Comparison of ENCODE assay signal across 18 cellular contexts in genomic region chr20:50996901-50997830, GRCh38. TPM values are rescaled to one million over a fixed set of nuclear protein-coding genes. Genes with fewer than 3 reads are reported as not detected.
DNase-seq lines count a peak whose midpoint lies in the region; ATAC-seq and TF ChIP-seq lines count a peak whose summit lies in the region.
"Had no signal": no experiment of that assay in that cellular context is flagged by ENCODE, and none has a peak within 500 bp of the region (broad histone marks: within the 10 kb centered on the region; RNA-seq: fewer than 3 reads in every experiment).

No MANE protein-coding gene starts in this region.

- H3K9me3 ChIP-seq in endodermal cell (ENCODE audit: control insufficient read depth, low read length) = peaks cover 5% of the 10 kb centered on the region
- H3K9me3 ChIP-seq in HAP-1 = no peaks in the 10 kb centered on the region; the same call in 1 of the 2 replicates
- no peaks in the 10 kb centered on the region for H3K9me3 ChIP-seq in ovary
- H3K9me3 ChIP-seq: body of pancreas had no signal

- H3K27me3 ChIP-seq in endodermal cell (ENCODE audit: control insufficient read depth, insufficient read depth, low read length, poor library complexity, severe bottlenecking) = no peaks in the 10 kb centered on the region
- H3K27me3 ChIP-seq in HAP-1 (ENCODE audit: low read depth) = peaks cover 12% of the 10 kb centered on the region
- H3K27me3 ChIP-seq in ovary = no peaks in the 10 kb centered on the region
- H3K27me3 ChIP-seq: body of pancreas had no signal

- peaks cover 6% of the 10 kb centered on the region for H3K9me3 Mint-ChIP-seq in endodermal cell

- in situ Hi-C loops in HAP-1 (cut with MboI; ENCODE audit: low sequenced_read_pairs) = loop anchor here (25.0 kb wide), 1 partner anchor 1090 kb away; no protein-coding TSS in a partner anchor

- no peak overlapping the region for H3K9ac ChIP-seq in endodermal cell (ENCODE audit: extremely low read depth, low read length, poor library complexity, severe bottlenecking)
- H3K9ac ChIP-seq: parathyroid adenoma had no signal

- DNase-seq in EH (ENCODE audit: low read depth) = peak; percentile 58
- peak; percentile 27 for DNase-seq in NCI-H446 treated with DMSO at 0.1 percent for 48 hours (lab: John Stamatoyannopoulos, UW)
- no peak for DNase-seq in endodermal cell
- DNase-seq in omental fat pad (ENCODE audit: low spot score) = no peak
- DNase-seq in hippocampal formation (lab: John Stamatoyannopoulos, UW) = no peak
- no peak for DNase-seq in HAP-1 (ENCODE audit: low spot score in 2 of 2)
- no peak for DNase-seq in ovary
- DNase-seq: activated CD4-positive, alpha-beta T cell treated with anti-CD3 and anti-CD28 coated beads for 4 hours; activated CD8-positive, alpha-beta memory T cell treated with anti-CD3 and anti-CD28 coated beads, Interleukin-2, amount 50 U/mL, for 48 hours; activated naive CD4-positive, alpha-beta T cell; body of pancreas; left ventricle myocardium superior; NCI-H1092 treated with DMSO at 0.1 percent for 48 hours; trophoblast cell had no signal

- peak overlapping the region; percentile 61 for H3K27ac Mint-ChIP-seq in endodermal cell
- H3K27ac Mint-ChIP-seq: stimulated activated memory B cell treated with anti-CD40 and anti-IgM and Interleukin-4, amounts not matched to agents 10 μg/mL and 1 μg/mL and 100 μg/mL, for 72 hours had no signal

- intact Hi-C loops in ovary (cut with DNase I) = no loop called here

- no peak overlapping the region for H3K4me3 Mint-ChIP-seq in endodermal cell
- H3K4me3 Mint-ChIP-seq: stimulated activated memory B cell treated with anti-CD40 and anti-IgM and Interleukin-4, amounts not matched to agents 10 μg/mL and 1 μg/mL and 100 μg/mL, for 72 hours had no signal

- H3K4me3 ChIP-seq in endodermal cell (ENCODE audit: low read length) = no peak overlapping the region
- no peak overlapping the region for H3K4me3 ChIP-seq in HAP-1
- H3K4me3 ChIP-seq in ovary = no peak overlapping the region
- H3K4me3 ChIP-seq: body of pancreas had no signal

- no peak for TF ChIP-seq CTCF in endodermal cell (conservative IDR thresholded peaks at IDR 0.05)
- TF ChIP-seq CTCF in omental fat pad (IDR thresholded peaks at IDR 0.05) = no peak
- TF ChIP-seq CTCF in ovary (IDR thresholded peaks at IDR 0.05) = no peak

- H3K27me3 Mint-ChIP-seq in endodermal cell (ENCODE audit: insufficient read depth) = no peaks in the 10 kb centered on the region

- no peak for TF ChIP-seq POLR2A in ovary (IDR thresholded peaks at IDR 0.05)

- TF ChIP-seq EP300 in ovary (IDR thresholded peaks at IDR 0.05) = no peak

- H3K4me1 ChIP-seq in endodermal cell (ENCODE audit: control insufficient read depth, insufficient read depth, low read length) = no peaks in the 10 kb centered on the region
- H3K4me1 ChIP-seq in HAP-1 = no peaks in the 10 kb centered on the region
- no peaks in the 10 kb centered on the region for H3K4me1 ChIP-seq in ovary (ENCODE audit: insufficient read depth)
- H3K4me1 ChIP-seq: body of pancreas, parathyroid adenoma had no signal

- ATAC-seq in omental fat pad (ENCODE audit: low FRiP score) (peak; percentile 67), GM21723 (IDR thresholded peaks at IDR 0.05; ENCODE audit: unreplicated experiment) (no peak)
- ATAC-seq: body of pancreas; esophagus mucosa; left ventricle myocardium superior; stimulated activated memory B cell treated with anti-CD40 and anti-IgM and Interleukin-4, amounts not matched to agents 10 μg/mL and 1 μg/mL and 100 μg/mL, for 72 hours had no signal

- peaks cover under 1% of the 10 kb centered on the region for H3K36me3 Mint-ChIP-seq in endodermal cell (ENCODE audit: low read depth)
- H3K36me3 Mint-ChIP-seq: stimulated activated memory B cell treated with anti-CD40 and anti-IgM and Interleukin-4, amounts not matched to agents 10 μg/mL and 1 μg/mL and 100 μg/mL, for 72 hours had no signal

- 72 to 86% methylated on average over 8 to 10 of the region's 10 CpGs for WGBS in endodermal cell (ENCODE audit: insufficient coverage in 1 of 2, insufficient read length in 1 of 2), 2 experiments
- 26 to 33% (median 30%) methylated on average over 10 of the region's 10 CpGs for WGBS in ovary, 3 donors

- H3K27ac ChIP-seq in endodermal cell (ENCODE audit: low read depth, low read length) (no peak overlapping the region), ovary (no peak overlapping the region)
- H3K27ac ChIP-seq: body of pancreas, parathyroid adenoma had no signal

- H3K4me1 Mint-ChIP-seq in endodermal cell = peaks cover 18% of the 10 kb centered on the region

- H3K36me3 ChIP-seq in endodermal cell (ENCODE audit: control insufficient read depth, insufficient read depth, low read length) (peaks cover 1% of the 10 kb centered on the region), HAP-1 (replicated peaks) (no peaks in the 10 kb centered on the region), ovary (no peaks in the 10 kb centered on the region)

RNA-seq across cellular contexts. Expression of gene KCNG1, which starts 25.7 kb away (rescaled TPM):
- total RNA-seq in endodermal cell (100 to 1,000 TPM; 106 to 126 TPM), omental fat pad (1 to 10 TPM in 2 of 4 donors, under 1 TPM in 1, not detected in 1; 0.19 to 1.4 (median 1.2) TPM), ovary (1 to 10 TPM in 5 of 7 donors, under 1 TPM in 2; 0.15 to 4.9 (median 1.5) TPM)
- polyA plus RNA-seq in endodermal cell (2013, experiment 1 of 2) = 35.5 TPM
- polyA plus RNA-seq in endodermal cell (2013, experiment 2 of 2) = 35.6 TPM
- polyA plus RNA-seq in ovary = under 1 TPM; 0.47 to 0.63 TPM

RNA-seq across cellular contexts. Expression of gene MOCS3, which starts 38.5 kb away (rescaled TPM):
- total RNA-seq in endodermal cell (1 to 10 TPM; 4.7 to 5.5 TPM), omental fat pad (1 to 10 TPM; 3.3 to 5.5 (median 3.6) TPM), ovary (1 to 10 TPM; 3.0 to 5.6 (median 5.0) TPM)
- polyA plus RNA-seq in endodermal cell (2013, experiment 1 of 2) = 4.9 TPM
- polyA plus RNA-seq in endodermal cell (2013, experiment 2 of 2) = 4.5 TPM
- polyA plus RNA-seq in ovary = 1 to 10 TPM; 3.3 to 3.8 TPM

RNA-seq across cellular contexts. Expression of gene DPM1, which starts 38.8 kb away (rescaled TPM):
- total RNA-seq in endodermal cell (10 to 100 TPM; 54.9 to 58.8 TPM), omental fat pad (10 to 100 TPM; 39.0 to 62.0 (median 49.6) TPM), ovary (10 to 100 TPM; 31.1 to 47.2 (median 37.8) TPM)
- 68.9 TPM for polyA plus RNA-seq in endodermal cell (2013, experiment 1 of 2)
- polyA plus RNA-seq in endodermal cell (2013, experiment 2 of 2) = 69.4 TPM
- polyA plus RNA-seq in ovary = 10 to 100 TPM; 41.5 to 53.8 TPM

Comparison
In these comparisons a context has a peak if more than half of its experiments do, and no peak if none do; other contexts are left out.
1. DNase-seq: peak in EH (single experiment) and NCI-H446 treated with DMSO at 0.1 percent for 48 hours (single experiment); none in endodermal cell (single experiment), omental fat pad (single experiment), hippocampal formation (0 of 2), HAP-1 (0 of 2) and ovary (0 of 5).
2. RNA of gene KCNG1, which starts 25.7 kb away (total RNA-seq): 106 to 126 TPM in endodermal cell; 0.15 to 4.9 TPM in ovary and 0.19 to 1.4 TPM in omental fat pad; every median in the first group is over 10 times any median in the second.